In the genomic region with DNA sequence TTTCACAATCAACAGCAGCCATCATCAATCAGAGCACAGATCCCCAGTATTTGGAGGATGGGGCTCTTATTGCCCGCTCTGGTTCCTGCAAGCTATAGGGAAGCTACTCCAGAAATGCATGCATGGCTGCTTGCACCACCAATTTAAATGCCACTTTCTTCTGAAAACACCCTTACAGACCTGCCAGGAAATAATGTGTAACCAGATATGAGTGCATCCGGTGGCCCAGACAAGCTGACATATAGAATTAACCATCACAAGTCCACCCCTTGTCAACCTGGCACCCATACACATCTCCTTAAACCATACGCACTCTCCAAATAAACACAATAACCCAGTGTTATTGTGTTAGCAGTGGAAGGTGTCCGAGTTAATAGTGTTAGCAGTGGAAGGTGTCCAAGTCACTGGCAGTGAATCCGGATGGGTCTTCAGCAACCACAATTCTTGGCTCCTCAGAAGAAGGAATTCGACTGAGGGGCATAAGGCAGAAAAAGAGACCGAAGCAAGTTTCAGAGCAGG, we compare ENCODE assay signal across 17 cellular contexts. TPM values are rescaled to one million over a fixed set of nuclear protein-coding genes. Genes with fewer than 3 reads are reported as not detected.
"Had no signal": no experiment of that assay in that cellular context is flagged by ENCODE, and none has a peak within 500 bp of the region (broad histone marks: within the 10 kb centered on the region; RNA-seq: fewer than 3 reads in every experiment).

No MANE protein-coding gene starts in this region.

RNA-seq across cellular contexts. Expression of a gene that starts 3.5 kb away (rescaled TPM):
- total RNA-seq: skeletal muscle tissue had no signal

RNA-seq across cellular contexts. Expression of a gene that starts 19.4 kb away (rescaled TPM):
- total RNA-seq: esophagus mucosa, fibroblast of lung, frontal cortex, heart left ventricle, kidney epithelial cell, left colon, liver, skeletal muscle tissue, spleen, subcutaneous adipose tissue, tibial nerve, upper lobe of right lung had no signal
- polyA plus RNA-seq: fibroblast of lung, heart left ventricle, liver, spleen had no signal

RNA-seq across cellular contexts. Expression of a gene that starts 49.8 kb away (rescaled TPM):
- total RNA-seq: esophagus mucosa, fibroblast of lung, frontal cortex, glomerular endothelial cell, kidney epithelial cell, left colon, liver, lung microvascular endothelial cell, omental fat pad, pulmonary artery endothelial cell, sciatic nerve, skeletal muscle tissue, spleen, subcutaneous adipose tissue, tibial nerve, upper lobe of right lung had no signal
- polyA plus RNA-seq: fibroblast of lung had no signal
